18 cellular contexts compared by ENCODE assay signal in genomic region chr7:6202117-6202516, GRCh38.
A peak's percentile ranks its signal among the peaks of the same experiment; 100 is the strongest.
DNase-seq lines count a peak whose midpoint lies in the region; ATAC-seq and TF ChIP-seq lines count a peak whose summit lies in the region.
"Had no signal": no experiment of that assay in that cellular context is flagged by ENCODE, and none has a peak within 500 bp of the region (broad histone marks: within the 10 kb centered on the region; RNA-seq: fewer than 3 reads in every experiment).

No MANE protein-coding gene starts in this region.

- H3K9me3 Mint-ChIP-seq in WTC11, result no peaks in the 10 kb centered on the region
- no peaks in the 10 kb centered on the region for H3K9me3 Mint-ChIP-seq in activated CD8-positive, alpha-beta memory T cell treated with anti-CD3 and anti-CD28 coated beads, Interleukin-2, amount 10 ng/mL, durations not matched to agents 7 days and 5 days (ENCODE audit: low read depth)
- no peaks in the 10 kb centered on the region for H3K9me3 Mint-ChIP-seq in activated naive CD8-positive, alpha-beta T cell treated with anti-CD3 and anti-CD28 coated beads for 36 hours
- H3K9me3 Mint-ChIP-seq in activated CD8-positive, alpha-beta T cell treated with anti-CD3 and anti-CD28 coated beads, Interleukin-2, amount 10 ng/mL, durations not matched to agents 7 days and 5 days (ENCODE audit: insufficient read depth), result no peaks in the 10 kb centered on the region
- H3K9me3 Mint-ChIP-seq: CD14-positive monocyte had no signal

- H3K9me3 ChIP-seq in heart right ventricle, result no peaks in the 10 kb centered on the region
- H3K9me3 ChIP-seq in A673 (ENCODE audit: low read depth, low read length, poor library complexity, severe bottlenecking), result no peaks in the 10 kb centered on the region

- H3K36me3 Mint-ChIP-seq in WTC11, result no peaks in the 10 kb centered on the region
- no peaks in the 10 kb centered on the region for H3K36me3 Mint-ChIP-seq in activated CD8-positive, alpha-beta memory T cell treated with anti-CD3 and anti-CD28 coated beads, Interleukin-2, amount 10 ng/mL, durations not matched to agents 7 days and 5 days
- H3K36me3 Mint-ChIP-seq in activated naive CD8-positive, alpha-beta T cell treated with anti-CD3 and anti-CD28 coated beads for 36 hours, result no peaks in the 10 kb centered on the region
- no peaks in the 10 kb centered on the region for H3K36me3 Mint-ChIP-seq in activated CD8-positive, alpha-beta T cell treated with anti-CD3 and anti-CD28 coated beads, Interleukin-2, amount 10 ng/mL, durations not matched to agents 7 days and 5 days (ENCODE audit: low read depth)
- H3K36me3 Mint-ChIP-seq: CD14-positive monocyte had no signal

- no TSS peak for BruUV-seq in A673 (replicated peaks; lab: Mats Ljungman, UMichigan)

- H3K27me3 Mint-ChIP-seq in WTC11 (ENCODE audit: low read depth), result no peaks in the 10 kb centered on the region
- peaks cover 11% of the 10 kb centered on the region for H3K27me3 Mint-ChIP-seq in activated CD8-positive, alpha-beta memory T cell treated with anti-CD3 and anti-CD28 coated beads, Interleukin-2, amount 10 ng/mL, durations not matched to agents 7 days and 5 days
- H3K27me3 Mint-ChIP-seq in activated naive CD8-positive, alpha-beta T cell treated with anti-CD3 and anti-CD28 coated beads for 36 hours, result no peaks in the 10 kb centered on the region
- H3K27me3 Mint-ChIP-seq in activated CD8-positive, alpha-beta T cell treated with anti-CD3 and anti-CD28 coated beads, Interleukin-2, amount 10 ng/mL, durations not matched to agents 7 days and 5 days (ENCODE audit: low read depth), result peaks cover 8% of the 10 kb centered on the region

- peaks cover 4 to 84% (median 54%) of the 10 kb centered on the region in 9 donors for H3K4me1 ChIP-seq in heart right ventricle
- H3K4me1 ChIP-seq in A673 (ENCODE audit: insufficient read depth, low read length, poor library complexity, severe bottlenecking), result peaks cover 6% of the 10 kb centered on the region

- no peak for TF ChIP-seq CTCF in heart right ventricle (IDR thresholded peaks at IDR 0.05)
- TF ChIP-seq CTCF in WTC11 (IDR thresholded peaks at IDR 0.05), result no peak
- no peak for TF ChIP-seq CTCF in A673 (conservative IDR thresholded peaks at IDR 0.05; ENCODE audit: low read depth, low read length)

- H3K27ac Mint-ChIP-seq in WTC11, result peak overlapping the region; percentile 15; the same call in 1 of the 2 replicates
- H3K27ac Mint-ChIP-seq in activated CD8-positive, alpha-beta memory T cell treated with anti-CD3 and anti-CD28 coated beads, Interleukin-2, amount 10 ng/mL, durations not matched to agents 7 days and 5 days, result no peak overlapping the region
- H3K27ac Mint-ChIP-seq in activated naive CD8-positive, alpha-beta T cell treated with anti-CD3 and anti-CD28 coated beads for 36 hours, result no peak overlapping the region
- no peak overlapping the region for H3K27ac Mint-ChIP-seq in activated CD8-positive, alpha-beta T cell treated with anti-CD3 and anti-CD28 coated beads, Interleukin-2, amount 10 ng/mL, durations not matched to agents 7 days and 5 days
- H3K27ac Mint-ChIP-seq: CD14-positive monocyte had no signal

- CTCF ChIA-PET in WTC11 (lab: Charles Lee), result interaction anchor here (0.6 kb wide), 2 partner anchors 42 to 122 kb away, joined by 3 to 4 read pairs; no protein-coding TSS in a partner anchor
- CTCF ChIA-PET in activated CD8-positive, alpha-beta memory T cell treated with anti-CD3 and anti-CD28 coated beads, Interleukin-2, amount 10 ng/mL, durations not matched to agents 7 days and 5 days (lab: Charles Lee), result interaction anchor here (0.6 kb wide), 1 partner anchor 68 kb away, joined by 4 read pairs; no protein-coding TSS in a partner anchor
- CTCF ChIA-PET in A673 (lab: Charles Lee), result no interaction called here
- CTCF ChIA-PET in activated CD8-positive, alpha-beta T cell treated with anti-CD3 and anti-CD28 coated beads, Interleukin-2, amount 10 ng/mL, durations not matched to agents 7 days and 5 days (lab: Charles Lee), result no interaction called here

- peak in 1 of 2 donors; percentile 27 for DNase-seq in heart right ventricle
- DNase-seq in Right ventricle myocardium inferior (ENCODE audit: missing footprints), result no peak
- no peak for DNase-seq in WTC11 (ENCODE audit: low spot score)
- peak; percentile 72 for DNase-seq in myocyte (ENCODE audit: low read depth)
- DNase-seq in activated CD8-positive, alpha-beta memory T cell treated with anti-CD3 and anti-CD28 coated beads, Interleukin-2, amount 10 ng/mL, durations not matched to agents 7 days and 5 days, result no peak
- DNase-seq in activated naive CD8-positive, alpha-beta T cell treated with anti-CD3 and anti-CD28 coated beads for 36 hours, result no peak
- no peak for DNase-seq in A673 (ENCODE audit: low spot score)
- DNase-seq in activated CD8-positive, alpha-beta T cell treated with anti-CD3 and anti-CD28 coated beads, Interleukin-2, amount 10 ng/mL, durations not matched to agents 7 days and 5 days, result no peak
- DNase-seq: GF-D8, NCI-H1092, NCI-H146, NCI-H2081 treated with DMSO at 0.1 percent for 48 hours, NCI-H2227 treated with DMSO at 0.1 percent for 48 hours, NCI-H524 treated with DMSO at 0.1 percent for 48 hours, SHP77 had no signal

- POLR2A ChIA-PET in WTC11 (lab: Charles Lee), result no interaction called here
- POLR2A ChIA-PET in A673 (lab: Charles Lee; ENCODE audit: low non-redundant PET), result no interaction called here
- POLR2A ChIA-PET in activated CD8-positive, alpha-beta T cell treated with anti-CD3 and anti-CD28 coated beads, Interleukin-2, amount 10 ng/mL, durations not matched to agents 7 days and 5 days (lab: Charles Lee), result no interaction called here

- H3K27ac ChIP-seq in heart right ventricle (peak overlapping the region in 1 of 10 donors; percentile 38), A673 (ENCODE audit: low read depth, low read length, poor library complexity, severe bottlenecking) (no peak overlapping the region)
- H3K27ac ChIP-seq: KMS-11 had no signal

- no peak overlapping the region for H3K4me3 Mint-ChIP-seq in WTC11
- H3K4me3 Mint-ChIP-seq in activated CD8-positive, alpha-beta memory T cell treated with anti-CD3 and anti-CD28 coated beads, Interleukin-2, amount 10 ng/mL, durations not matched to agents 7 days and 5 days, result no peak overlapping the region
- H3K4me3 Mint-ChIP-seq in activated naive CD8-positive, alpha-beta T cell treated with anti-CD3 and anti-CD28 coated beads for 36 hours, result no peak overlapping the region
- H3K4me3 Mint-ChIP-seq in activated CD8-positive, alpha-beta T cell treated with anti-CD3 and anti-CD28 coated beads, Interleukin-2, amount 10 ng/mL, durations not matched to agents 7 days and 5 days, result no peak overlapping the region
- H3K4me3 Mint-ChIP-seq: CD14-positive monocyte had no signal

- intact Hi-C loops in heart right ventricle (cut with DNase I), result loop anchor here in 1 of 10 donors (5.0 kb wide), 1 partner anchor 35 kb away; no protein-coding TSS in a partner anchor
- intact Hi-C loops in Right ventricle myocardium inferior (cut with DNase I), result no loop called here
- intact Hi-C loops in A673 (cut with micrococcal nuclease; ENCODE audit: unreplicated experiment), result no loop called here

- WGBS in heart right ventricle, 2 donors, result 84 to 85% methylated on average over 10 of the region's 10 CpGs

- H3K4me1 Mint-ChIP-seq in WTC11, result peaks cover 48% of the 10 kb centered on the region
- no peaks in the 10 kb centered on the region for H3K4me1 Mint-ChIP-seq in activated CD8-positive, alpha-beta memory T cell treated with anti-CD3 and anti-CD28 coated beads, Interleukin-2, amount 10 ng/mL, durations not matched to agents 7 days and 5 days
- no peaks in the 10 kb centered on the region for H3K4me1 Mint-ChIP-seq in activated naive CD8-positive, alpha-beta T cell treated with anti-CD3 and anti-CD28 coated beads for 36 hours
- no peaks in the 10 kb centered on the region for H3K4me1 Mint-ChIP-seq in activated CD8-positive, alpha-beta T cell treated with anti-CD3 and anti-CD28 coated beads, Interleukin-2, amount 10 ng/mL, durations not matched to agents 7 days and 5 days (ENCODE audit: low read depth)
- H3K4me1 Mint-ChIP-seq: CD14-positive monocyte had no signal

- no peak overlapping the region for H3K4me3 ChIP-seq in heart right ventricle
- H3K4me3 ChIP-seq in A673 (ENCODE audit: low read depth, low read length, poor library complexity, severe bottlenecking), result no peak overlapping the region

- H3K27me3 ChIP-seq in heart right ventricle (no peaks in the 10 kb centered on the region), A673 (replicated peaks; ENCODE audit: insufficient read depth, low read depth, low read length, poor library complexity) (no peaks in the 10 kb centered on the region)

- H3K36me3 ChIP-seq in heart right ventricle, result no peaks in the 10 kb centered on the region
- H3K36me3 ChIP-seq in A673 (ENCODE audit: insufficient read depth, low read length, poor library complexity, severe bottlenecking), result no peaks in the 10 kb centered on the region

- ATAC-seq in heart right ventricle, result peak in 5 of 8 donors; percentile 6 to 55 (median 32)
- ATAC-seq in Right ventricle myocardium inferior, result no peak
- no peak for ATAC-seq in WTC11
- no peak for ATAC-seq in activated CD8-positive, alpha-beta memory T cell treated with anti-CD3 and anti-CD28 coated beads, Interleukin-2, amount 10 ng/mL, durations not matched to agents 7 days and 5 days
- ATAC-seq in activated CD8-positive, alpha-beta T cell treated with anti-CD3 and anti-CD28 coated beads, Interleukin-2, amount 10 ng/mL, durations not matched to agents 7 days and 5 days, result no peak
- ATAC-seq: Panc1 had no signal

TF ChIP-seq in WTC11, 78 proteins besides CTCF, POLR2A, EP300 and RAD21:
- no peak for TF ChIP-seq ATF3 (CRISPR knock-in tag; conservative IDR thresholded peaks at IDR 0.05)

Comparison
In these comparisons a context has a peak if more than half of its experiments do, and no peak if none do; other contexts are left out.
1. ATAC-seq: peak in heart right ventricle (5 of 8); none in Right ventricle myocardium inferior (single experiment), WTC11 (single experiment), activated CD8-positive, alpha-beta memory T cell treated with anti-CD3 and anti-CD28 coated beads, Interleukin-2, amount 10 ng/mL, durations not matched to agents 7 days and 5 days (single experiment) and activated CD8-positive, alpha-beta T cell treated with anti-CD3 and anti-CD28 coated beads, Interleukin-2, amount 10 ng/mL, durations not matched to agents 7 days and 5 days (single experiment).
2. CTCF ChIA-PET loops: an anchor here in WTC11 (0.6 kb wide) and activated CD8-positive, alpha-beta memory T cell treated with anti-CD3 and anti-CD28 coated beads, Interleukin-2, amount 10 ng/mL, durations not matched to agents 7 days and 5 days (0.6 kb wide); none called in A673 and activated CD8-positive, alpha-beta T cell treated with anti-CD3 and anti-CD28 coated beads, Interleukin-2, amount 10 ng/mL, durations not matched to agents 7 days and 5 days.